ENCODE assay signal across 1 cellular context in the genomic region with DNA sequence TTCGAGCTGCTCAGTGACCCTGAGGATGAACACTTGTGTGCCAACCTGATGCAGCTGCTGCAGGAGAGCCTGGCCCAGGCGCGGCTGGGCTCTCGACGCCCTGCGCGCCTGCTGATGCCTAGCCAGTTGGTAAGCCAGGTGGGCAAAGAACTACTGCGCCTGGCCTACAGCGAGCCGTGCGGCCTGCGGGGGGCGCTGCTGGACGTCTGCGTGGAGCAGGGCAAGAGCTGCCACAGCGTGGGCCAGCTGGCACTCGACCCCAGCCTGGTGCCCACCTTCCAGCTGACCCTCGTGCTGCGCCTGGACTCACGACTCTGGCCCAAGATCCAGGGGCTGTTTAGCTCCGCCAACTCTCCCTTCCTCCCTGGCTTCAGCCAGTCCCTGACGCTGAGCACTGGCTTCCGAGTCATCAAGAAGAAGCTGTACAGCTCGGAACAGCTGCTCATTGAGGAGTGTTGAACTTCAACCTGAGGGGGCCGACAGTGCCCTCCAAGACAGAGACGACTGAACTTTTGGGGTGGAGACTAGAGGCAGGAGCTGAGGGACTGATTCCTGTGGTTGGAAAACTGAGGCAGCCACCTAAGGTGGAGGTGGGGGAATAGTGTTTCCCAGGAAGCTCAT.
TF ChIP-seq lines count a peak whose summit lies in the region.

No MANE protein-coding gene starts in this region.

TF ChIP-seq in HepG2, 621 proteins besides CTCF, POLR2A, EP300 and RAD21 (continued from another document and continues in another):
- TF ChIP-seq PHF20 (CRISPR knock-in tag; IDR thresholded peaks at IDR 0.05) (no peak), TOE1 (CRISPR knock-in tag; IDR thresholded peaks at IDR 0.05) (no peak), ZNF749 (CRISPR knock-in tag; IDR thresholded peaks at IDR 0.05; ENCODE audit: borderline replicate concordance) (no peak; the same call in 1 of the 2 replicates), ATF7 (IDR thresholded peaks at IDR 0.05) (no peak), ATF7 (CRISPR knock-in tag; IDR thresholded peaks at IDR 0.05) (no peak), FOSL2 (CRISPR knock-in tag; IDR thresholded peaks at IDR 0.05) (peak; percentile 18; the same call in 1 of the 2 replicates), LCORL (IDR thresholded peaks at IDR 0.05) (no peak), LCORL (CRISPR knock-in tag; IDR thresholded peaks at IDR 0.05) (peak; percentile 70), HOXA9 (CRISPR knock-in tag; IDR thresholded peaks at IDR 0.05; ENCODE audit: borderline replicate concordance) (no peak), JARID2 (CRISPR knock-in tag; IDR thresholded peaks at IDR 0.05; ENCODE audit: insufficient replicate concordance) (no peak), ELF1 (CRISPR knock-in tag; IDR thresholded peaks at IDR 0.05) (peak; percentile 37; the same call in 1 of the 2 replicates), BCL6 (CRISPR knock-in tag; IDR thresholded peaks at IDR 0.05) (peak; percentile 16; the same call in 1 of the 2 replicates), ZNF891 (CRISPR knock-in tag; IDR thresholded peaks at IDR 0.05) (no peak), TCF7 (IDR thresholded peaks at IDR 0.05; ENCODE audit: low read depth) (no peak), JUNB (CRISPR knock-in tag; IDR thresholded peaks at IDR 0.05; ENCODE audit: borderline replicate concordance) (no peak), SRSF1 (optimal IDR thresholded peaks at IDR 0.05; ENCODE audit: low read depth, low read length) (peak; percentile 13), AKAP8 (CRISPR knock-in tag; IDR thresholded peaks at IDR 0.05) (peak; percentile 37; the same call in 1 of the 2 replicates), ZFP1 (CRISPR knock-in tag; IDR thresholded peaks at IDR 0.05) (no peak), ZFP37 (CRISPR knock-in tag; IDR thresholded peaks at IDR 0.05; ENCODE audit: borderline replicate concordance) (no peak), ZXDC (CRISPR knock-in tag; IDR thresholded peaks at IDR 0.05) (no peak), ZNF235 (CRISPR knock-in tag; IDR thresholded peaks at IDR 0.05; ENCODE audit: borderline replicate concordance) (0 out of 2 replicates have a peak, but pooled peaks have one; percentile 58), BCL3 (CRISPR knock-in tag; IDR thresholded peaks at IDR 0.05) (0 out of 2 replicates have a peak, but pooled peaks have one; percentile 12), HDAC6 (IDR thresholded peaks at IDR 0.05; ENCODE audit: low read depth, low read length) (no peak), CENPX (CRISPR knock-in tag; IDR thresholded peaks at IDR 0.05) (no peak), ZNF691 (CRISPR knock-in tag; IDR thresholded peaks at IDR 0.05; ENCODE audit: borderline replicate concordance, low read depth) (peak; percentile 77; the same call in 1 of the 2 replicates), ZNF703 (CRISPR knock-in tag; IDR thresholded peaks at IDR 0.05; ENCODE audit: borderline replicate concordance) (0 out of 2 replicates have a peak, but pooled peaks have one; percentile 53), NCOA1 (CRISPR knock-in tag; IDR thresholded peaks at IDR 0.05) (no peak), ZNF503 (CRISPR knock-in tag; IDR thresholded peaks at IDR 0.05) (no peak), ZSCAN22 (CRISPR knock-in tag; IDR thresholded peaks at IDR 0.05) (no peak; the same call in 1 of the 2 replicates), MLXIP (CRISPR knock-in tag; IDR thresholded peaks at IDR 0.05; ENCODE audit: borderline replicate concordance) (0 out of 2 replicates have a peak, but pooled peaks have one; percentile 26), ZNF577 (CRISPR knock-in tag; IDR thresholded peaks at IDR 0.05; ENCODE audit: borderline replicate concordance, low read depth) (no peak), ZNF343 (CRISPR knock-in tag; IDR thresholded peaks at IDR 0.05) (0 out of 2 replicates have a peak, but pooled peaks have one; percentile 65), RFXAP (CRISPR knock-in tag; IDR thresholded peaks at IDR 0.05; ENCODE audit: borderline replicate concordance) (no peak), ZNF180 (CRISPR knock-in tag; IDR thresholded peaks at IDR 0.05; ENCODE audit: borderline replicate concordance, low read depth) (no peak), ZIK1 (CRISPR knock-in tag; IDR thresholded peaks at IDR 0.05; ENCODE audit: borderline replicate concordance, low read depth) (no peak), ARNT2 (CRISPR knock-in tag; IDR thresholded peaks at IDR 0.05; ENCODE audit: low read depth) (0 out of 2 replicates have a peak, but pooled peaks have one; percentile 7), WIZ (CRISPR knock-in tag; IDR thresholded peaks at IDR 0.05) (no peak), GLI4 (CRISPR knock-in tag; IDR thresholded peaks at IDR 0.05; ENCODE audit: borderline replicate concordance) (peak; percentile 90; the same call in 1 of the 2 replicates), ZMAT3 (CRISPR knock-in tag; conservative IDR thresholded peaks at IDR 0.05) (0 out of 2 replicates have a peak, but pooled peaks have one; percentile 66), ARHGAP35 (CRISPR knock-in tag; IDR thresholded peaks at IDR 0.05; ENCODE audit: borderline replicate concordance) (no peak), ZNF776 (CRISPR knock-in tag; IDR thresholded peaks at IDR 0.05) (no peak), SIN3A (IDR thresholded peaks at IDR 0.05; ENCODE audit: borderline replicate concordance, low read depth, low read length) (peak; percentile 45; the same call in 1 of the 2 replicates), ZNF839 (CRISPR knock-in tag; IDR thresholded peaks at IDR 0.05; ENCODE audit: borderline replicate concordance) (0 out of 2 replicates have a peak, but pooled peaks have one; percentile 41), HHEX (CRISPR knock-in tag; IDR thresholded peaks at IDR 0.05) (no peak), KDM6A (CRISPR knock-in tag; IDR thresholded peaks at IDR 0.05; ENCODE audit: low read depth) (no peak), ZNF501 (CRISPR knock-in tag; IDR thresholded peaks at IDR 0.05) (0 out of 2 replicates have a peak, but pooled peaks have one; percentile 47), ASH2L (IDR thresholded peaks at IDR 0.05; ENCODE audit: insufficient read length, low read depth, low read length) (peak; percentile 41), ZNF549 (CRISPR knock-in tag; IDR thresholded peaks at IDR 0.05) (no peak)
- TF ChIP-seq, protein P1, sequence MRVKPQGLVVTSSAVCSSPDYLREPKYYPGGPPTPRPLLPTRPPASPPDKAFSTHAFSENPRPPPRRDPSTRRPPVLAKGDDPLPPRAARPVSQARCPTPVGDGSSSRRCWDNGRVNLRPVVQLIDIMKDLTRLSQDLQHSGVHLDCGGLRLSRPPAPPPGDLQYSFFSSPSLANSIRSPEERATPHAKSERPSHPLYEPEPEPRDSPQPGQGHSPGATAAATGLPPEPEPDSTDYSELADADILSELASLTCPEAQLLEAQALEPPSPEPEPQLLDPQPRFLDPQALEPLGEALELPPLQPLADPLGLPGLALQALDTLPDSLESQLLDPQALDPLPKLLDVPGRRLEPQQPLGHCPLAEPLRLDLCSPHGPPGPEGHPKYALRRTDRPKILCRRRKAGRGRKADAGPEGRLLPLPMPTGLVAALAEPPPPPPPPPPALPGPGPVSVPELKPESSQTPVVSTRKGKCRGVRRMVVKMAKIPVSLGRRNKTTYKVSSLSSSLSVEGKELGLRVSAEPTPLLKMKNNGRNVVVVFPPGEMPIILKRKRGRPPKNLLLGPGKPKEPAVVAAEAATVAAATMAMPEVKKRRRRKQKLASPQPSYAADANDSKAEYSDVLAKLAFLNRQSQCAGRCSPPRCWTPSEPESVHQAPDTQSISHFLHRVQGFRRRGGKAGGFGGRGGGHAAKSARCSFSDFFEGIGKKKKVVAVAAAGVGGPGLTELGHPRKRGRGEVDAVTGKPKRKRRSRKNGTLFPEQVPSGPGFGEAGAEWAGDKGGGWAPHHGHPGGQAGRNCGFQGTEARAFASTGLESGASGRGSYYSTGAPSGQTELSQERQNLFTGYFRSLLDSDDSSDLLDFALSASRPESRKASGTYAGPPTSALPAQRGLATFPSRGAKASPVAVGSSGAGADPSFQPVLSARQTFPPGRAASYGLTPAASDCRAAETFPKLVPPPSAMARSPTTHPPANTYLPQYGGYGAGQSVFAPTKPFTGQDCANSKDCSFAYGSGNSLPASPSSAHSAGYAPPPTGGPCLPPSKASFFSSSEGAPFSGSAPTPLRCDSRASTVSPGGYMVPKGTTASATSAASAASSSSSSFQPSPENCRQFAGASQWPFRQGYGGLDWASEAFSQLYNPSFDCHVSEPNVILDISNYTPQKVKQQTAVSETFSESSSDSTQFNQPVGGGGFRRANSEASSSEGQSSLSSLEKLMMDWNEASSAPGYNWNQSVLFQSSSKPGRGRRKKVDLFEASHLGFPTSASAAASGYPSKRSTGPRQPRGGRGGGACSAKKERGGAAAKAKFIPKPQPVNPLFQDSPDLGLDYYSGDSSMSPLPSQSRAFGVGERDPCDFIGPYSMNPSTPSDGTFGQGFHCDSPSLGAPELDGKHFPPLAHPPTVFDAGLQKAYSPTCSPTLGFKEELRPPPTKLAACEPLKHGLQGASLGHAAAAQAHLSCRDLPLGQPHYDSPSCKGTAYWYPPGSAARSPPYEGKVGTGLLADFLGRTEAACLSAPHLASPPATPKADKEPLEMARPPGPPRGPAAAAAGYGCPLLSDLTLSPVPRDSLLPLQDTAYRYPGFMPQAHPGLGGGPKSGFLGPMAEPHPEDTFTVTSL (CRISPR knock-in tag; IDR thresholded peaks at IDR 0.05; ENCODE audit: borderline replicate concordance) = no peak
- TF ChIP-seq, protein P2, sequence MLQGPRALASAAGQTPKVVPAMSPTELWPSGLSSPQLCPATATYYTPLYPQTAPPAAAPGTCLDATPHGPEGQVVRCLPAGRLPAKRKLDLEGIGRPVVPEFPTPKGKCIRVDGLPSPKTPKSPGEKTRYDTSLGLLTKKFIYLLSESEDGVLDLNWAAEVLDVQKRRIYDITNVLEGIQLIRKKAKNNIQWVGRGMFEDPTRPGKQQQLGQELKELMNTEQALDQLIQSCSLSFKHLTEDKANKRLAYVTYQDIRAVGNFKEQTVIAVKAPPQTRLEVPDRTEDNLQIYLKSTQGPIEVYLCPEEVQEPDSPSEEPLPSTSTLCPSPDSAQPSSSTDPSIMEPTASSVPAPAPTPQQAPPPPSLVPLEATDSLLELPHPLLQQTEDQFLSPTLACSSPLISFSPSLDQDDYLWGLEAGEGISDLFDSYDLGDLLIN (CRISPR knock-in tag; IDR thresholded peaks at IDR 0.05; ENCODE audit: borderline replicate concordance) = no peak
